ENCODE assay signal across 17 cellular contexts in genomic region chr11:22702022-22702421, GRCh38.
"Had no signal": no experiment of that assay in that cellular context is flagged by ENCODE, and none has a peak within 500 bp of the region (broad histone marks: within the 10 kb centered on the region; RNA-seq: fewer than 3 reads in every experiment).

No MANE protein-coding gene starts in this region.

- H3K9me3 Mint-ChIP-seq: neural progenitor cell had no signal

- H3K4me2 ChIP-seq: neural progenitor cell had no signal

- H3K9ac ChIP-seq: neural progenitor cell, parathyroid adenoma had no signal

- H3K4me3 Mint-ChIP-seq: activated naive CD8-positive, alpha-beta T cell; neural progenitor cell had no signal

- H3K27me3 Mint-ChIP-seq: activated naive CD8-positive, alpha-beta T cell had no signal

- H3K36me3 ChIP-seq: ascending aorta, cardiac muscle cell, gastrocnemius medialis, neural progenitor cell, spleen, upper lobe of left lung had no signal

- H3K36me3 Mint-ChIP-seq: neural progenitor cell had no signal

- H3K79me2 ChIP-seq: parathyroid adenoma had no signal

- H3K4me1 ChIP-seq: ascending aorta, neural progenitor cell, spleen, upper lobe of left lung had no signal

- H3K27ac ChIP-seq: ascending aorta, cardiac muscle cell, neural progenitor cell, parathyroid adenoma, spleen, upper lobe of left lung had no signal

- DNase-seq: activated CD4-positive, alpha-beta T cell treated with anti-CD3 and anti-CD28 coated beads, Interleukin-2, amount 50 U/mL, for 1 hour; activated CD4-positive, CD25-positive, alpha-beta regulatory T cell; activated effector memory CD4-positive, alpha-beta T cell treated with Interleukin-2 at 50 U/mL for 16 hours; activated T-cell treated with anti-CD3 and anti-CD28 coated beads, Interleukin-2, amount 50 U/mL, for 1 hour; gastrocnemius medialis; mesendoderm; right cardiac atrium; spleen; stimulated activated CD4-positive, alpha-beta T cell treated with anti-CD3 and anti-CD28 coated beads, Interleukin-2, amount 100 ng/mL, for 24 hours; stimulated activated naive CD4-positive, alpha-beta T cell; substantia nigra; upper lobe of left lung had no signal

- H3K4me3 ChIP-seq: ascending aorta, cardiac muscle cell, gastrocnemius medialis, neural progenitor cell, spleen, upper lobe of left lung had no signal

- H3K27me3 ChIP-seq: ascending aorta, gastrocnemius medialis, neural progenitor cell, spleen, upper lobe of left lung had no signal

- H2AFZ ChIP-seq: neural progenitor cell, parathyroid adenoma had no signal

- ATAC-seq: gastrocnemius medialis, right cardiac atrium had no signal
